Comparison of ENCODE assay signal across 10 cellular contexts in genomic region chr3:12838179-12838965, GRCh38. TPM values are rescaled to one million over a fixed set of nuclear protein-coding genes. Genes with fewer than 3 reads are reported as not detected.
DNase-seq lines count a peak whose midpoint lies in the region; ATAC-seq, FAIRE-seq and TF ChIP-seq lines count a peak whose summit lies in the region.
"Had no signal": no experiment of that assay in that cellular context is flagged by ENCODE, and none has a peak within 500 bp of the region (broad histone marks: within the 10 kb centered on the region; RNA-seq: fewer than 3 reads in every experiment).

No MANE protein-coding gene starts in this region.

- FAIRE-seq in GM12891 (lab: Jason Lieb, UNC) = no peak

- H3K36me3 Mint-ChIP-seq in activated CD4-positive, alpha-beta memory T cell treated with anti-CD3 and anti-CD28 coated beads, Interleukin-2, amount 10 ng/mL, durations not matched to agents 7 days and 5 days (ENCODE audit: low read depth) = peaks cover 76% of the 10 kb centered on the region

- H3K27ac Mint-ChIP-seq in activated CD4-positive, alpha-beta memory T cell treated with anti-CD3 and anti-CD28 coated beads, Interleukin-2, amount 10 ng/mL, durations not matched to agents 7 days and 5 days = peak overlapping the region; percentile 63

- H3K27me3 Mint-ChIP-seq in activated CD4-positive, alpha-beta memory T cell treated with anti-CD3 and anti-CD28 coated beads, Interleukin-2, amount 10 ng/mL, durations not matched to agents 7 days and 5 days = no peaks in the 10 kb centered on the region

- peaks cover 46% of the 10 kb centered on the region for H3K4me1 Mint-ChIP-seq in activated CD4-positive, alpha-beta memory T cell treated with anti-CD3 and anti-CD28 coated beads, Interleukin-2, amount 10 ng/mL, durations not matched to agents 7 days and 5 days

- no peaks in the 10 kb centered on the region for H3K9me3 Mint-ChIP-seq in activated CD4-positive, alpha-beta memory T cell treated with anti-CD3 and anti-CD28 coated beads, Interleukin-2, amount 10 ng/mL, durations not matched to agents 7 days and 5 days

- no peak for ATAC-seq in GM19452 (IDR thresholded peaks at IDR 0.05; ENCODE audit: unreplicated experiment)

- no peaks in the 10 kb centered on the region for H3K27me3 ChIP-seq in iPS-20b (ENCODE audit: insufficient read depth, low read length)

- TF ChIP-seq CTCF in AG04449 (IDR thresholded peaks at IDR 0.05; ENCODE audit: insufficient read depth, low read length, missing control alignments) = no peak

- TF ChIP-seq POLR2A in GM12891 (IDR thresholded peaks at IDR 0.05; ENCODE audit: low read depth, low read length) = peak; percentile 37; the same call in 1 of the 2 replicates

- H3K4me3 ChIP-seq in AG04449 (ENCODE audit: low read depth, low read length) (peak overlapping the region; percentile 6; the same call in 1 of the 2 replicates), iPS-20b (ENCODE audit: low read length) (peak overlapping the region; percentile 100)

- H3K4me1 ChIP-seq in iPS-20b (ENCODE audit: insufficient read depth, low read length) = peaks cover 24% of the 10 kb centered on the region

- H3K4me3 Mint-ChIP-seq in activated CD4-positive, alpha-beta memory T cell treated with anti-CD3 and anti-CD28 coated beads, Interleukin-2, amount 10 ng/mL, durations not matched to agents 7 days and 5 days = peak overlapping the region; percentile 97

- peaks cover 78% of the 10 kb centered on the region for H3K36me3 ChIP-seq in iPS-20b (ENCODE audit: insufficient read depth, low read depth, low read length)

- POLR2A ChIA-PET in AG04449 (lab: Yijun Ruan, JAX) = interaction anchor here (1.5 kb wide), 1 partner anchor 12 kb away, joined by 3 read pairs; no protein-coding TSS in a partner anchor
- POLR2A ChIA-PET in activated CD4-positive, alpha-beta memory T cell treated with anti-CD3 and anti-CD28 coated beads, Interleukin-2, amount 10 ng/mL, durations not matched to agents 7 days and 5 days (lab: Charles Lee) = interaction anchor here (1.6 kb wide), 1 partner anchor 21 kb away, joined by 4 read pairs; no protein-coding TSS in a partner anchor

- H3K9me3 ChIP-seq in iPS-20b (ENCODE audit: insufficient read depth, low read depth, low read length) = no peaks in the 10 kb centered on the region

- DNase-seq in AG04449 (ENCODE audit: low read depth, low spot score) (no peak), GM12891 (ENCODE audit: insufficient read length, low spot score) (no peak), hepatic stellate cell (ENCODE audit: low spot score) (no peak), NCI-H2029 treated with DMSO at 0.1 percent for 48 hours (lab: John Stamatoyannopoulos, UW) (no peak)
- DNase-seq in activated CD4-positive, alpha-beta memory T cell treated with anti-CD3 and anti-CD28 coated beads, Interleukin-2, amount 10 ng/mL, durations not matched to agents 7 days and 5 days = no peak
- DNase-seq in activated effector memory CD4-positive, alpha-beta T cell treated with anti-CD3 and anti-CD28 coated beads, Interleukin-2, amount 50 U/mL, for 16 hours = no peak
- DNase-seq: hypothalamus, NCI-H187 treated with DMSO at 0.1 percent for 48 hours had no signal

- CTCF ChIA-PET in AG04449 (lab: Yijun Ruan, JAX) = interaction anchor here (0.7 to 4.6 kb wide), 6 partner anchors 8 to 53 kb away, joined by 3 to 85 read pairs (median 3); no protein-coding TSS in a partner anchor
- CTCF ChIA-PET in activated CD4-positive, alpha-beta memory T cell treated with anti-CD3 and anti-CD28 coated beads, Interleukin-2, amount 10 ng/mL, durations not matched to agents 7 days and 5 days (lab: Charles Lee) = interaction anchor here (1.8 kb wide), 1 partner anchor 15 kb away, joined by 4 read pairs; no protein-coding TSS in a partner anchor

- H3K9ac ChIP-seq in iPS-20b (ENCODE audit: low read depth, low read length) = peak overlapping the region; percentile 99; the same call in 1 of the 2 replicates

- H3K27ac ChIP-seq in iPS-20b (ENCODE audit: low read length) = no peak overlapping the region

TF ChIP-seq in GM12891, 5 proteins besides CTCF, POLR2A, EP300 and RAD21:
- TF ChIP-seq SPI1 (IDR thresholded peaks at IDR 0.05; ENCODE audit: low read depth, low read length) (no peak), PAX5 (IDR thresholded peaks at IDR 0.05; ENCODE audit: insufficient read depth, low read length, severe bottlenecking) (no peak)

RNA-seq across cellular contexts. Expression of gene RPL32, which starts 3.0 kb away (rescaled TPM):
- 5,644 TPM for polyA plus RNA-seq in GM12891 (2012; ENCODE audit: low read depth, missing spikeins)
- 1,000 to 10,000 TPM; 1,634 to 1,730 TPM for total RNA-seq in activated CD4-positive, alpha-beta memory T cell treated with anti-CD3 and anti-CD28 coated beads, Interleukin-2, amount 10 ng/mL, durations not matched to agents 7 days and 5 days

RNA-seq across cellular contexts. Expression of gene CAND2, which starts 41.9 kb away (rescaled TPM):
- 0.27 TPM for polyA plus RNA-seq in GM12891 (2012; ENCODE audit: low read depth, missing spikeins)
- under 1 TPM in 1 of 2 experiments, not detected in 1; 0.15 TPM for total RNA-seq in activated CD4-positive, alpha-beta memory T cell treated with anti-CD3 and anti-CD28 coated beads, Interleukin-2, amount 10 ng/mL, durations not matched to agents 7 days and 5 days
